8 cellular contexts compared by ENCODE assay signal in the genomic region with DNA sequence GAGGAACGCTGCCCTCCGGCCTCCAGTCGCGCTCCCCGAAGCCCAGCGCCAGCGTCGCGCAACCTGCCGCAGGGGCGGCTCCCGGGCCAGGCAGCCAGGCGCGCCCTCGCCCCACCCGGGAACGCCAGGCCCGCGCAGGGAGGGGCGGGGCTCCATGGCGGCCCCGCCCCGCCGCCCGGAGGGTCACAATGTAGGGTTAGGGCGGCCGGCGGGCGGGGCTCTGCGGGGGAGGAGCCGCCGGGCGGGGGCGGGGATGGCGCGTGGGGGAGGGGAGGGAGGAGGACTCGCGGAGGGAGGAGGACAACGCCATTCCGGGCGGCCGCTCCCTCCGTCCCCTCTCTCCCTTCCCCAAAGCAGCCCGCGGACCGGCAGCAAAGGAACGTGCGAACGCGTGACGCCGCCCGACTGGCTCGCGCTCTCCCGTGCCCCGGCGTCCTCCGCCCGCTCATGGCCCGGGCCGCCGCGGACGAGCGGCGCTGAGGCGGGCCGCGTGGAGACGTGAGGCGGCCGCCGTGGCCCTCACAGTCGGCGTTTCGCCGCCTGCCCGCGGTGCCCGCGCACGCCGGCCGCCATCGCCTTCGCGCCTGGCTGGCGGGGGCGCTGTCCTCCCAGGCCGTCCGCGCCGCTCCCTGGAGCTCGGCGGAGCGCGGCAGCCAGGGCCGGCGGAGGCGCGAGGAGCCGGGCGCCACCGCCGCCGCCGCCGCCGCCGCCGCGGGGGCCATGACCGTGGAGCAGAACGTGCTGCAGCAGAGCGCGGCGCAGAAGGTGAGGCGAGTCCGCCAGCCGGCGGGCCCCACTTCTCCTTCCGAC. TPM values are rescaled to one million over a fixed set of nuclear protein-coding genes. Genes with fewer than 3 reads are reported as not detected.
DNase-seq lines count a peak whose midpoint lies in the region; ATAC-seq and TF ChIP-seq lines count a peak whose summit lies in the region.

A gene with protein sequence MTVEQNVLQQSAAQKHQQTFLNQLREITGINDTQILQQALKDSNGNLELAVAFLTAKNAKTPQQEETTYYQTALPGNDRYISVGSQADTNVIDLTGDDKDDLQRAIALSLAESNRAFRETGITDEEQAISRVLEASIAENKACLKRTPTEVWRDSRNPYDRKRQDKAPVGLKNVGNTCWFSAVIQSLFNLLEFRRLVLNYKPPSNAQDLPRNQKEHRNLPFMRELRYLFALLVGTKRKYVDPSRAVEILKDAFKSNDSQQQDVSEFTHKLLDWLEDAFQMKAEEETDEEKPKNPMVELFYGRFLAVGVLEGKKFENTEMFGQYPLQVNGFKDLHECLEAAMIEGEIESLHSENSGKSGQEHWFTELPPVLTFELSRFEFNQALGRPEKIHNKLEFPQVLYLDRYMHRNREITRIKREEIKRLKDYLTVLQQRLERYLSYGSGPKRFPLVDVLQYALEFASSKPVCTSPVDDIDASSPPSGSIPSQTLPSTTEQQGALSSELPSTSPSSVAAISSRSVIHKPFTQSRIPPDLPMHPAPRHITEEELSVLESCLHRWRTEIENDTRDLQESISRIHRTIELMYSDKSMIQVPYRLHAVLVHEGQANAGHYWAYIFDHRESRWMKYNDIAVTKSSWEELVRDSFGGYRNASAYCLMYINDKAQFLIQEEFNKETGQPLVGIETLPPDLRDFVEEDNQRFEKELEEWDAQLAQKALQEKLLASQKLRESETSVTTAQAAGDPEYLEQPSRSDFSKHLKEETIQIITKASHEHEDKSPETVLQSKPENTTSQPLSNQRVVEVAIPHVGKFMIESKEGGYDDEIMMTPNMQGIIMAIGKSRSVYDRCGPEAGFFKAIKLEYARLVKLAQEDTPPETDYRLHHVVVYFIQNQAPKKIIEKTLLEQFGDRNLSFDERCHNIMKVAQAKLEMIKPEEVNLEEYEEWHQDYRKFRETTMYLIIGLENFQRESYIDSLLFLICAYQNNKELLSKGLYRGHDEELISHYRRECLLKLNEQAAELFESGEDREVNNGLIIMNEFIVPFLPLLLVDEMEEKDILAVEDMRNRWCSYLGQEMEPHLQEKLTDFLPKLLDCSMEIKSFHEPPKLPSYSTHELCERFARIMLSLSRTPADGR (plus strand): TSS at position 309 of the 810 bp plus-strand sequence. CDS start 412 bp downstream, at position 721.

- peak; percentile 74 for ATAC-seq in HG02610 (IDR thresholded peaks at IDR 0.05; ENCODE audit: unreplicated experiment)
- peak; percentile 82 to 87 (median 84) for ATAC-seq in T-cell (replicated peaks in 1 of 4)
- peak; percentile 97 to 99 (median 98) for ATAC-seq in heart left ventricle
- peak; percentile 98 for ATAC-seq in upper lobe of left lung (ENCODE audit: low FRiP score in 2 of 2)

- H3K27ac Mint-ChIP-seq in T-cell, result peak within 1 kb of the TSS; percentile 91

- H3K4me3 ChIP-seq in GM12865 (ENCODE audit: low read depth, low read length), result peak within 1 kb of the TSS; percentile 70
- H3K4me3 ChIP-seq in adipocyte (ENCODE audit: low read length), result peak within 1 kb of the TSS; percentile 99
- H3K4me3 ChIP-seq in heart left ventricle, result peak within 1 kb of the TSS; percentile 64 to 95 (median 88)
- H3K4me3 ChIP-seq in upper lobe of left lung, result peak within 1 kb of the TSS; percentile 69 to 88 (median 82)

- H3K27me3 Mint-ChIP-seq in T-cell, result peaks cover 0 to 1% of the 10 kb centered on the region in 2 donors

- no peaks in the 10 kb centered on the region for H3K9me3 Mint-ChIP-seq in T-cell

- TF ChIP-seq CTCF in GM12865 (IDR thresholded peaks at IDR 0.05; ENCODE audit: insufficient read depth, low read depth, low read length, missing control alignments) (no peak), heart left ventricle (IDR thresholded peaks at IDR 0.05) (peak in 4 of 12 donors; percentile 16 to 31 (median 24)), upper lobe of left lung (IDR thresholded peaks at IDR 0.05) (peak in 5 of 6 experiments; percentile 14 to 62 (median 54))

- H3K27me3 ChIP-seq in adipocyte (replicated peaks; ENCODE audit: control insufficient read depth, insufficient read depth, low read length) (no peaks in the 10 kb centered on the region), heart left ventricle (no peaks in the 10 kb centered on the region), upper lobe of left lung (no peaks in the 10 kb centered on the region)

- H3K4me3 Mint-ChIP-seq in T-cell, result peak within 1 kb of the TSS; percentile 88 to 97 (median 96)

- POLR2A ChIA-PET in T-cell (lab: Charles Lee), result no interaction called here

- CTCF ChIA-PET in T-cell (lab: Charles Lee), result interaction anchor here in 1 of 2 donors (0.6 to 0.9 kb wide), 3 partner anchors 17 to 91 kb away, joined by 3 to 7 read pairs (median 5); no protein-coding TSS in a partner anchor

- no peaks in the 10 kb centered on the region for H3K9me3 ChIP-seq in adipocyte (ENCODE audit: control insufficient read depth, low read length)
- H3K9me3 ChIP-seq in heart left ventricle, result no peaks in the 10 kb centered on the region
- H3K9me3 ChIP-seq in upper lobe of left lung, result no peaks in the 10 kb centered on the region

- DNase-seq in GM12865 (ENCODE audit: low read depth) (peak; percentile 91), NCI-H1092 treated with DMSO at 0.1 percent for 48 hours (lab: John Stamatoyannopoulos, UW) (peak; percentile 70), T-cell (peak; percentile 73 to 92 (median 82)), adipocyte (ENCODE audit: low read depth) (peak; percentile 94), heart left ventricle (peak; percentile 92 to 97 (median 94)), posterior vena cava (ENCODE audit: low spot score) (peak; percentile 97), upper lobe of left lung (peak; percentile 94 to 99)

- H3K9ac ChIP-seq in adipocyte (ENCODE audit: low read length), result peak within 1 kb of the TSS; percentile 97

- H3K36me3 Mint-ChIP-seq in T-cell, result no peaks in the 10 kb centered on the region

- WGBS in heart left ventricle, 4 donors, result 0 to 1% (median 0%) methylated on average over 3 to 123 of the region's 123 CpGs
- WGBS in upper lobe of left lung, 2 donors, result 0% methylated on average over 23 of the region's 123 CpGs; no CpG with 5 or more reads in 1 of the 2 donors

- H3K27ac ChIP-seq in heart left ventricle (peak within 1 kb of the TSS; percentile 90 to 98 (median 93)), upper lobe of left lung (peak within 1 kb of the TSS; percentile 92 to 99 (median 96))

- TF ChIP-seq EP300 in upper lobe of left lung (IDR thresholded peaks at IDR 0.05), result no peak

- TF ChIP-seq POLR2A in heart left ventricle (IDR thresholded peaks at IDR 0.05) (peak in 1 of 2 donors; percentile 87), upper lobe of left lung (IDR thresholded peaks at IDR 0.05) (peak in 3 of 4 donors; percentile 81 to 95 (median 89))

- peaks cover 11% of the 10 kb centered on the region for H3K4me1 ChIP-seq in adipocyte (ENCODE audit: control insufficient read depth, insufficient read depth, low read length)
- peaks cover 0 to 38% (median 18%) of the 10 kb centered on the region in 12 donors for H3K4me1 ChIP-seq in heart left ventricle
- peaks cover 7 to 22% (median 22%) of the 10 kb centered on the region in 4 donors for H3K4me1 ChIP-seq in upper lobe of left lung

- peaks cover 33 to 44% (median 37%) of the 10 kb centered on the region in 3 donors for H3K4me1 Mint-ChIP-seq in T-cell

- H3K36me3 ChIP-seq in adipocyte (ENCODE audit: control insufficient read depth, insufficient read depth, low read length, severe bottlenecking), result no peaks in the 10 kb centered on the region
- H3K36me3 ChIP-seq in heart left ventricle, result no peaks in the 10 kb centered on the region
- H3K36me3 ChIP-seq in upper lobe of left lung, result no peaks in the 10 kb centered on the region

- intact Hi-C loops in heart left ventricle (cut with DNase I) (loop anchor here in 8 of 10 donors (2.0 to 10.0 kb wide), 6 partner anchors 92 to 1345 kb away; a partner anchor contains a TSS), posterior vena cava (cut with DNase I) (no loop called here)

RNA-seq across cellular contexts. Expression of the gene that starts here (rescaled TPM):
- total RNA-seq in T-cell (10 to 100 TPM; 59.8 to 74.2 (median 61.9) TPM), heart left ventricle (10 to 100 TPM; 33.8 to 55.3 (median 45.7) TPM), posterior vena cava (10 to 100 TPM; 44.2 to 48.6 TPM), upper lobe of left lung (100 to 1,000 TPM in 1 of 6 donors, 10 to 100 TPM in 5; 44.1 to 120 (median 61.5) TPM)
- polyA plus RNA-seq in heart left ventricle, result 10 to 100 TPM; 20.4 to 24.1 TPM

Comparison
In these comparisons a context has a peak if more than half of its experiments do, and no peak if none do; other contexts are left out.
1. Peak in every context shown above with its lines: DNase-seq, ATAC-seq, H3K4me3 ChIP-seq and H3K27ac ChIP-seq.
2. intact Hi-C loops: an anchor here in heart left ventricle (2.0 to 10.0 kb wide); none called in posterior vena cava.